Comparison of ENCODE assay signal across 1 cellular context in genomic region chr9:78234810-78235209, GRCh38.
TF ChIP-seq lines count a peak whose summit lies in the region.

No MANE protein-coding gene starts in this region.

TF ChIP-seq in H1, 55 proteins besides CTCF, POLR2A, EP300 and RAD21 (continued from another document):
- TF ChIP-seq NANOG (IDR thresholded peaks at IDR 0.05; ENCODE audit: insufficient read depth, low read depth, low read length, poor library complexity, severe bottlenecking): no peak
